ENCODE assay signal across 1 cellular context in the genomic region with DNA sequence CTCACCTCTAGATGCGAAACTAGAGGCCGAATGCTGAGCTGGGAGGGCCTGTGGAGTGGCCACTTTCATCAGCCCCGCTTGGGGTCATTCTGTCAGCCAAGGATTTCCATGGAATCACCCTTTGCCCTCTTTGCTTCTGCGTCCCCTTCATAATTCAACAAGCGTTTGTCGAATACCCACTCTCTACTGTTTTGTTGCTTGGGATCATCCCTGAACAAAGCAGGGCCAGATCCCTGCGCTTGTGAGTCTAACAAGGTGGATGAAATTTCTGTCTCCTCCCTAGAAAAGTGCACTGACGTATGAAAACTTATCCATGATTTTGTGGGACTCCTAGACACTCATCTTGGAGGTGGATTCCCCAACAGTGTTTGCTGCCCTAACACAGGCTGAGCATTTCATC.
TF ChIP-seq lines count a peak whose summit lies in the region.

No MANE protein-coding gene starts in this region.

TF ChIP-seq in HepG2, 621 proteins besides CTCF, POLR2A, EP300 and RAD21:
- TF ChIP-seq FLYWCH1 (CRISPR knock-in tag; IDR thresholded peaks at IDR 0.05) (no peak), TP53 (CRISPR knock-in tag; conservative IDR thresholded peaks at IDR 0.05) (no peak), HMG20B (CRISPR knock-in tag; conservative IDR thresholded peaks at IDR 0.05) (no peak), TEAD3 (CRISPR knock-in tag; optimal IDR thresholded peaks at IDR 0.05; ENCODE audit: borderline replicate concordance) (peak; percentile 12), RARA (CRISPR knock-in tag; IDR thresholded peaks at IDR 0.05) (peak; percentile 41; the same call in 1 of the 2 replicates), ZBTB7B (CRISPR knock-in tag; IDR thresholded peaks at IDR 0.05) (peak; percentile 11; the same call in 1 of the 2 replicates), ERF (CRISPR knock-in tag; IDR thresholded peaks at IDR 0.05) (peak; percentile 19; the same call in 1 of the 2 replicates), ZNF841 (CRISPR knock-in tag; IDR thresholded peaks at IDR 0.05; ENCODE audit: borderline replicate concordance) (no peak), EED (CRISPR knock-in tag; IDR thresholded peaks at IDR 0.05) (no peak), RXRB (CRISPR knock-in tag; IDR thresholded peaks at IDR 0.05; ENCODE audit: borderline replicate concordance) (peak; percentile 36; the same call in 1 of the 2 replicates), SCMH1 (CRISPR knock-in tag; IDR thresholded peaks at IDR 0.05; ENCODE audit: borderline replicate concordance) (no peak), KAT8 (CRISPR knock-in tag; IDR thresholded peaks at IDR 0.05) (no peak), ZNF883 (CRISPR knock-in tag; IDR thresholded peaks at IDR 0.05; ENCODE audit: not compliant biosample characterization) (no peak), ZNF44 (CRISPR knock-in tag; IDR thresholded peaks at IDR 0.05) (0 out of 2 replicates have a peak, but pooled peaks have one; percentile 49), MAFG (CRISPR knock-in tag; IDR thresholded peaks at IDR 0.05) (no peak), ZNF709 (CRISPR knock-in tag; IDR thresholded peaks at IDR 0.05) (0 out of 2 replicates have a peak, but pooled peaks have one; percentile 35), KMT2B (CRISPR knock-in tag; IDR thresholded peaks at IDR 0.05) (0 out of 2 replicates have a peak, but pooled peaks have one; percentile 11)
- TF ChIP-seq, protein P1, sequence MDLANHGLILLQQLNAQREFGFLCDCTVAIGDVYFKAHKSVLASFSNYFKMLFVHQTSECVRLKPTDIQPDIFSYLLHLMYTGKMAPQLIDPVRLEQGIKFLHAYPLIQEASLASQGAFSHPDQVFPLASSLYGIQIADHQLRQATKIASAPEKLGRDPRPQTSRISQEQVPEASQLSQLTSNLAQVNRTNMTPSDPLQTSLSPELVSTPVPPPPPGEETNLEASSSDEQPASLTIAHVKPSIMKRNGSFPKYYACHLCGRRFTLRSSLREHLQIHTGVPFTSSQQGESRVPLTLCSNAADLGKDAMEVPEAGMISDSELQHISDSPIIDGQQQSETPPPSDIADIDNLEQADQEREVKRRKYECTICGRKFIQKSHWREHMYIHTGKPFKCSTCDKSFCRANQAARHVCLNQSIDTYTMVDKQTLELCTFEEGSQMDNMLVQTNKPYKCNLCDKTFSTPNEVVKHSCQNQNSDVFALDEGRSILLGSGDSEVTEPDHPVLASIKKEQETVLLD (CRISPR knock-in tag; IDR thresholded peaks at IDR 0.05; ENCODE audit: low read depth): no peak
TF ChIP-seq in HepG2: peak in this region for 8.
